23 cellular contexts compared by ENCODE assay signal in the genomic region with DNA sequence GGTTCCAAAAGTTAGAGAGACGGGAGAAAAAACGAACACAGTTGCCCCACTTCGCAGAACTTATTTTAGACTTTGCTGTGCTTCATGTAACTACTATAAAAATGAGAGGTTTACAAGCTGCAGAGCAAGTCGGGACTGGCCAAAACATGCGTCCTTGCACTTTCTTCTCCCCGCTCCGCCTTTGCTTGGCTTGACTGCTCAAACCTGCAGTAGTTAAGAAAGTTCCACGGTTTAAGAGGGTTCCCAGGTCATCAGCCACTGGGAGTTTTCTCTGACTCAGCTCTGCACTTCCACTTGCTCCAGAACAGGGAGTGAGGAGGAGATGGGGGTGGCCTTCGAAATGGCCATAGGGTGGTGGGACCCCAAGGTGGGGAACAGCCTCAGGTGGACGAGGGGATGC. TPM values are rescaled to one million over a fixed set of nuclear protein-coding genes. Genes with fewer than 3 reads are reported as not detected.
DNase-seq lines count a peak whose midpoint lies in the region; ATAC-seq, FAIRE-seq and TF ChIP-seq lines count a peak whose summit lies in the region.
"Had no signal": no experiment of that assay in that cellular context is flagged by ENCODE, and none has a peak within 500 bp of the region (broad histone marks: within the 10 kb centered on the region; RNA-seq: fewer than 3 reads in every experiment).

No MANE protein-coding gene starts in this region.

- in situ Hi-C loops in K562 (cut with MboI) = no loop called here

- no peak overlapping the region for H3K9ac ChIP-seq in K562 (ENCODE audit: insufficient read depth in 1 of 2, low read depth in 2 of 2, low read length in 2 of 2)

- H3K4me1 ChIP-seq in K562 (replicated peaks in 1 of 2; ENCODE audit: control insufficient read depth in 2 of 2, insufficient read depth in 2 of 2, low read length in 2 of 2) = peaks cover 0 to 4% of the 10 kb centered on the region in 2 experiments; a peak in 1 of 5 replicates
- H3K4me1 ChIP-seq in osteoblast (ENCODE audit: insufficient read depth, low read length) = peaks cover 36% of the 10 kb centered on the region
- H3K4me1 ChIP-seq in thyroid gland = peaks cover 0 to 16% of the 10 kb centered on the region in 2 donors

- WGBS in K562 (ENCODE audit: insufficient coverage, low coverage, missing lambda C conversion rate) = 2% methylated on average over 10 of the region's 10 CpGs
- WGBS in thyroid gland, 2 donors = 66 to 74% methylated on average over 10 of the region's 10 CpGs

- H3K9me1 ChIP-seq in K562 (ENCODE audit: control insufficient read depth, insufficient read depth, low read length) = no peaks in the 10 kb centered on the region

- no peaks in the 10 kb centered on the region for H3K9me3 Mint-ChIP-seq in T-cell
- H3K9me3 Mint-ChIP-seq in stimulated activated effector memory CD8-positive, alpha-beta T cell treated with anti-CD3 and anti-CD28 coated beads, Interleukin-12 subunit alpha, Interleukin-12 subunit beta, amount 100 ng/mL, for 72 hours = no peaks in the 10 kb centered on the region
- H3K9me3 Mint-ChIP-seq: CD4-positive, alpha-beta T cell; IgD-negative memory B cell had no signal

- H3K4me3 Mint-ChIP-seq in T-cell = no peak overlapping the region
- no peak overlapping the region for H3K4me3 Mint-ChIP-seq in stimulated activated effector memory CD8-positive, alpha-beta T cell treated with anti-CD3 and anti-CD28 coated beads, Interleukin-12 subunit alpha, Interleukin-12 subunit beta, amount 100 ng/mL, for 72 hours
- H3K4me3 Mint-ChIP-seq: B cell; CD4-positive, alpha-beta T cell; IgD-negative memory B cell had no signal

- H3K27me3 ChIP-seq in K562 (ENCODE audit: control insufficient read depth in 2 of 2, insufficient read depth in 2 of 2, low read length in 2 of 2) = peaks cover 71 to 81% of the 10 kb centered on the region in 2 experiments
- H3K27me3 ChIP-seq in osteoblast (ENCODE audit: insufficient read depth, low read length) = no peaks in the 10 kb centered on the region
- H3K27me3 ChIP-seq in thyroid gland = no peaks in the 10 kb centered on the region

- BruUV-seq in K562 (replicated peaks; lab: Mats Ljungman, UMichigan) = no TSS peak

- CTCF ChIA-PET in K562 (lab: Yijun Ruan, JAX; ENCODE audit: low intra/inter-chr PET ratio) (no interaction called here), T-cell (lab: Charles Lee) (no interaction called here)

- no peak overlapping the region for H3K27ac Mint-ChIP-seq in T-cell
- H3K27ac Mint-ChIP-seq in stimulated activated effector memory CD8-positive, alpha-beta T cell treated with anti-CD3 and anti-CD28 coated beads, Interleukin-12 subunit alpha, Interleukin-12 subunit beta, amount 100 ng/mL, for 72 hours = no peak overlapping the region
- H3K27ac Mint-ChIP-seq: B cell; CD4-positive, alpha-beta T cell; IgD-negative memory B cell had no signal

- H3K36me3 ChIP-seq in K562 (ENCODE audit: control insufficient read depth, insufficient read depth, low read length) (no peaks in the 10 kb centered on the region), osteoblast (ENCODE audit: insufficient read depth, low read length) (no peaks in the 10 kb centered on the region), thyroid gland (peaks cover 0 to 2% of the 10 kb centered on the region in 2 donors)

- DNase-seq in K562 (ENCODE audit: extremely low read depth in 1 of 4, low spot score in 3 of 4) (no peak), fibroblast of villous mesenchyme (ENCODE audit: low read depth) (peak; percentile 19), osteoblast (ENCODE audit: insufficient read length, low spot score, missing footprints) (peak; percentile 43), thyroid gland (peak; percentile 18 to 41), cortex of kidney (lab: John Stamatoyannopoulos, UW) (no peak), T-cell (no peak), NOMO-1 treated with dmso at 0.1 percent for 144 hours (lab: John Stamatoyannopoulos, UW; ENCODE audit: unreplicated experiment) (no peak)
- no peak for DNase-seq in stimulated activated effector memory CD8-positive, alpha-beta T cell treated with anti-CD3 and anti-CD28 coated beads, Interleukin-12 subunit alpha, Interleukin-12 subunit beta, amount 100 ng/mL, for 72 hours (ENCODE audit: low spot score in 2 of 2)
- DNase-seq: CD4-positive, alpha-beta T cell; DMS79; NCI-H146; NCI-H345; NCI-H526 treated with DMSO at 0.1 percent for 48 hours; NK-92 treated with Interleukin-12 subunit alpha and Interleukin-12 subunit beta, amount 100 ng/mL, for 24 hours; PC-3 had no signal

- H3K27ac ChIP-seq in K562 (ENCODE audit: extremely low read depth, low read depth, low read length) = no peak overlapping the region
- peak overlapping the region; percentile 79 for H3K27ac ChIP-seq in osteoblast (ENCODE audit: low read depth, low read length)
- H3K27ac ChIP-seq in thyroid gland = peak overlapping the region in 1 of 3 donors; percentile 53

- no peak for TF ChIP-seq RAD21 in K562 (CRISPR knock-in tag; conservative IDR thresholded peaks at IDR 0.05 in 1 of 2, IDR thresholded peaks at IDR 0.05 in 1 of 2)

- H3K36me3 Mint-ChIP-seq in T-cell = no peaks in the 10 kb centered on the region
- no peaks in the 10 kb centered on the region for H3K36me3 Mint-ChIP-seq in stimulated activated effector memory CD8-positive, alpha-beta T cell treated with anti-CD3 and anti-CD28 coated beads, Interleukin-12 subunit alpha, Interleukin-12 subunit beta, amount 100 ng/mL, for 72 hours

- ATAC-seq in K562 (no peak), T-cell (replicated peaks in 1 of 4) (no peak)
- no peak for ATAC-seq in stimulated activated effector memory CD8-positive, alpha-beta T cell treated with anti-CD3 and anti-CD28 coated beads, Interleukin-12 subunit alpha, Interleukin-12 subunit beta, amount 100 ng/mL, for 72 hours
- ATAC-seq: HCT116, PC-3, Right ventricle myocardium inferior had no signal

- H2AFZ ChIP-seq in K562 (ENCODE audit: low read depth, low read length) (no peak overlapping the region), osteoblast (ENCODE audit: low read length) (peak overlapping the region; percentile 19)

- H3K4me3 ChIP-seq in K562 (no peak overlapping the region), fibroblast of villous mesenchyme (ENCODE audit: low read depth, low read length) (no peak overlapping the region), osteoblast (ENCODE audit: insufficient read depth, low read length) (no peak overlapping the region), thyroid gland (replicated peaks in 1 of 3) (no peak overlapping the region)

- TF ChIP-seq CTCF in K562 (IDR thresholded peaks at IDR 0.05 in 2 of 3, conservative IDR thresholded peaks at IDR 0.05 in 1 of 3; ENCODE audit: insufficient read depth in 2 of 3, low read depth in 1 of 3, low read length in 3 of 3) (no peak), fibroblast of villous mesenchyme (IDR thresholded peaks at IDR 0.05; ENCODE audit: insufficient read depth, low read depth, low read length) (no peak), osteoblast (IDR thresholded peaks at IDR 0.05; ENCODE audit: extremely low read depth, low read depth, low read length) (no peak), thyroid gland (IDR thresholded peaks at IDR 0.05) (no peak)

- POLR2A ChIA-PET in K562 (lab: Yijun Ruan, JAX) (no interaction called here), T-cell (lab: Charles Lee) (no interaction called here)

- H3K4me2 ChIP-seq in K562 (ENCODE audit: insufficient read depth, low read length) = no peak overlapping the region
- peak overlapping the region; percentile 68 for H3K4me2 ChIP-seq in osteoblast (ENCODE audit: insufficient read depth, low read length)

- TF ChIP-seq POLR2A in K562 (conservative IDR thresholded peaks at IDR 0.05) (no peak), thyroid gland (IDR thresholded peaks at IDR 0.05) (no peak)

- no peaks in the 10 kb centered on the region for H3K79me2 ChIP-seq in K562 (ENCODE audit: control insufficient read depth, insufficient read depth, low read length)
- H3K79me2 ChIP-seq in osteoblast (ENCODE audit: insufficient read depth, low read length) = no peaks in the 10 kb centered on the region

- no peak for TF ChIP-seq EP300 in K562 (IDR thresholded peaks at IDR 0.05; ENCODE audit: low read length)

- H3K4me1 Mint-ChIP-seq in T-cell = peaks cover 22 to 29% (median 27%) of the 10 kb centered on the region in 3 donors
- peaks cover 20% of the 10 kb centered on the region for H3K4me1 Mint-ChIP-seq in stimulated activated effector memory CD8-positive, alpha-beta T cell treated with anti-CD3 and anti-CD28 coated beads, Interleukin-12 subunit alpha, Interleukin-12 subunit beta, amount 100 ng/mL, for 72 hours

- H3K9me3 ChIP-seq in K562 (replicated peaks; ENCODE audit: control insufficient read depth, insufficient read depth, low read depth, low read length) (no peaks in the 10 kb centered on the region), osteoblast (ENCODE audit: low read depth, low read length) (no peaks in the 10 kb centered on the region), thyroid gland (no peaks in the 10 kb centered on the region)

- peaks cover 4% of the 10 kb centered on the region; the same call in 1 of the 2 replicates for H4K20me1 ChIP-seq in K562 (replicated peaks; ENCODE audit: control insufficient read depth, insufficient read depth, low read length)
- no peaks in the 10 kb centered on the region for H4K20me1 ChIP-seq in osteoblast (ENCODE audit: insufficient read depth, low read length)

- peaks cover 3 to 7% of the 10 kb centered on the region in 2 donors for H3K27me3 Mint-ChIP-seq in T-cell
- H3K27me3 Mint-ChIP-seq: CD4-positive, alpha-beta T cell had no signal

- FAIRE-seq in K562 (lab: Jason Lieb, UNC) = peak; percentile 11
- FAIRE-seq: G401.6, GM12892, GM19239 had no signal

- intact Hi-C loops in K562 (cut with micrococcal nuclease) = no loop called here
- intact Hi-C loops in thyroid gland (cut with DNase I) = no loop called here

RNA-seq across cellular contexts. Expression of a gene that starts 36.2 kb away (rescaled TPM):
- total RNA-seq in K562 (2011; cell fraction: chromatin; rRNA removed; ENCODE audit: low replicate concordance) = not detected in 2 replicates
- total RNA-seq in K562 (2011; cell fraction: nucleolus; rRNA removed) = not detected in 2 replicates
- total RNA-seq in K562 (2011; cell fraction: nucleoplasm; rRNA removed) = not detected in 2 replicates
- total RNA-seq in K562 (2014; rRNA removed) (not detected in 2 replicates), K562 (2014; rRNA removed; fragmentation: Illumina TruSeq; extraction: Trizol) (not detected in 2 replicates), K562 (2015; rRNA removed; fragmentation: Illumina TruSeq; extraction: Trizol) (not detected in 2 replicates), K562 (2021) (not detected in 2 replicates), fibroblast of villous mesenchyme (under 0.01 TPM in 2 replicates), osteoblast (under 0.01 TPM in 2 replicates), thyroid gland (10 to 100 TPM in 2 of 4 donors, 1 to 10 TPM in 2; 3.9 to 23.9 (median 8.0) TPM), T-cell (under 1 TPM; 0.10 to 0.98 (median 0.46) TPM)
- polyA plus RNA-seq in K562 (2011; rRNA removed) (not detected in 2 replicates), K562 (2014; fragmentation: Illumina TruSeq; extraction: Trizol) (not detected in 2 replicates), K562 (2014; fragmentation: Nextera tagmentation; extraction: Ambion mirVana) (not detected), K562 (2014; rRNA removed) (not detected in 2 replicates)
- not detected in 2 replicates for polyA plus RNA-seq in K562 (2011; cell fraction: cytosol; rRNA removed)
- polyA plus RNA-seq in K562 (2011; cell fraction: nucleus; rRNA removed) = not detected in 2 replicates
- 0.01 TPM in 1 of 2 replicates, not detected in the other for polyA plus RNA-seq in K562 (2012)
- not detected in 2 replicates for polyA minus RNA-seq in K562 (2011; rRNA and poly(A)+ RNA removed)
- polyA minus RNA-seq in K562 (2011; cell fraction: cytosol; rRNA and poly(A)+ RNA removed) = not detected in 2 replicates
- not detected in 2 replicates for polyA minus RNA-seq in K562 (2011; cell fraction: nucleus; rRNA and poly(A)+ RNA removed)
- total RNA-seq: HT1080, PC-3 had no signal

Comparison
In these comparisons a context has a peak if more than half of its experiments do, and no peak if none do; other contexts are left out.
1. DNase-seq: peak in fibroblast of villous mesenchyme (single experiment), osteoblast (single experiment) and thyroid gland (2 of 2); none in K562 (0 of 4), cortex of kidney (single experiment), T-cell (0 of 34), NOMO-1 treated with dmso at 0.1 percent for 144 hours (single experiment) and stimulated activated effector memory CD8-positive, alpha-beta T cell treated with anti-CD3 and anti-CD28 coated beads, Interleukin-12 subunit alpha, Interleukin-12 subunit beta, amount 100 ng/mL, for 72 hours (0 of 2).